In the genomic region with DNA sequence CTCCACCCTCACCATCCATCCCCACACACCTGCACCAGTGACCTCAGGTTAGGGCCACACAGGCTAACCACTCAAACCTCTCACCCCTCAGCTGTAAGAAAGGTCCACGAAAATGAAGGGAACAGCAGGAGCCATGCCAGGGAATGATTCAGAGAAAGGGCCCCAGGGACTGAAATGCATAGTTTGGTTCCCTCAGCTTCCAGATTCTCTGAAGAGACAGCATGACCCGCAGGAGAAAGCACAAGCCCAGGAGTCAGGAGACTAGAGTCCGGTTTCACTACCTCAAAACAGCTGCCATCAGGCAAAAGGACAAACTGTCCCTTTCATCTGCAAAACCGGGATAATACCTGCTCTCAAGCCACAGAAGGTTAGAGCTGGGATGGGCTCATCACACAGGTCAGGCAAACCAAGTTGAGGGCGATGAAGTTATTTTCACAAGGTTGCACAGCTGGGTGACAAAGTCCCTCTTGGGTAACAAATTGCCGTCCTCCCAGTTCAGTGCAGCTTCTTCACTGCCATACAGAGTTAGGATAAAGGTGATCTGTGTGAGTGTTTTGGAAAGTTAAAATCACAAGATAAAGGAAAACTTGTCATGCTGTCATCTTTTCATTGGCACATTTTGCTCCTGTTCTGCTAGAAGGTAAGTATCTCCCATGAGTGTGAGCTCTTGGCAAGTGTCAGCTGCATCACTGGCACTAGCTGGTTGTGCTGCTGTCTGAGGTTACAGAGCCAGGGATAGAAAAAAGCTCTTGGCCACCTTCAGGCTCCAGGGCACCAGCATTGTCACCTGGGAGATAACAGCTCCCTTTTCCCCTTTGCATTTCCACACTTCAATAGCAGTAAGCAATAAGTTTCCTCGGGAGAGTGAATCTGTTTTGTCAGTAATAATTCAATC, we compare ENCODE assay signal across 20 cellular contexts.
"Had no signal": no experiment of that assay in that cellular context is flagged by ENCODE, and none has a peak within 500 bp of the region (broad histone marks: within the 10 kb centered on the region; RNA-seq: fewer than 3 reads in every experiment).

No MANE protein-coding gene starts in this region.

- H3K4me1 Mint-ChIP-seq: activated naive CD4-positive, alpha-beta T cell treated with anti-CD3 and anti-CD28 coated beads, Interleukin-2, amount 10 ng/mL, durations not matched to agents 7 days and 5 days; central memory CD8-positive, alpha-beta T cell; memory B cell had no signal

- H3K27me3 Mint-ChIP-seq: activated naive CD4-positive, alpha-beta T cell treated with anti-CD3 and anti-CD28 coated beads, Interleukin-2, amount 10 ng/mL, durations not matched to agents 7 days and 5 days had no signal

- DNase-seq: activated CD4-positive, alpha-beta T cell treated with anti-CD3 and anti-CD28 coated beads for 4 hours; activated CD8-positive, alpha-beta T cell treated with anti-CD3 and anti-CD28 coated beads, Interleukin-2, amount 10 ng/mL, durations not matched to agents 7 days and 5 days; activated naive CD4-positive, alpha-beta T cell treated with anti-CD3 and anti-CD28 coated beads, Interleukin-2, amount 10 ng/mL, durations not matched to agents 7 days and 5 days; adrenal gland; dermis blood vessel endothelial cell; endodermal cell; erythroblast; left cardiac atrium; occipital lobe; psoas muscle; stimulated activated CD4-positive, alpha-beta T cell treated with anti-CD3 and anti-CD28 coated beads, Interleukin-2, amount 100 ng/mL, for 24 hours; stimulated activated naive CD4-positive, alpha-beta T cell; SW 1271; upper lobe of left lung; WERI-Rb-1 had no signal

- ATAC-seq: activated CD8-positive, alpha-beta T cell treated with anti-CD3 and anti-CD28 coated beads, Interleukin-2, amount 10 ng/mL, durations not matched to agents 7 days and 5 days; left cardiac atrium; psoas muscle; sciatic nerve had no signal

- H3K4me3 ChIP-seq: adrenal gland, psoas muscle, upper lobe of left lung had no signal

- H3K4me1 ChIP-seq: adrenal gland, psoas muscle, upper lobe of left lung had no signal

- H3K27ac ChIP-seq: adrenal gland, psoas muscle, upper lobe of left lung, WERI-Rb-1 had no signal

- H3K27ac Mint-ChIP-seq: activated CD8-positive, alpha-beta T cell treated with anti-CD3 and anti-CD28 coated beads, Interleukin-2, amount 10 ng/mL, durations not matched to agents 7 days and 5 days; activated naive CD4-positive, alpha-beta T cell treated with anti-CD3 and anti-CD28 coated beads, Interleukin-2, amount 10 ng/mL, durations not matched to agents 7 days and 5 days; endodermal cell; memory B cell; natural killer cell treated with Interleukin-12 subunit alpha and Interleukin-12 subunit beta and Interleukin-15 and Interleukin-18, amount 100 ng/mL, for 72 hours; T-helper 2 cell treated with Interferon-gamma antibody and Interleukin-4, amounts not matched to agents 5 μg/mL and 100 μg/mL, for 36 hours had no signal

- H3K9me3 Mint-ChIP-seq: activated naive CD4-positive, alpha-beta T cell treated with anti-CD3 and anti-CD28 coated beads, Interleukin-2, amount 10 ng/mL, durations not matched to agents 7 days and 5 days; central memory CD8-positive, alpha-beta T cell; endodermal cell; natural killer cell treated with Interleukin-12 subunit alpha and Interleukin-12 subunit beta and Interleukin-15 and Interleukin-18, amount 100 ng/mL, for 72 hours; T-helper 2 cell treated with Interferon-gamma antibody and Interleukin-4, amounts not matched to agents 5 μg/mL and 100 μg/mL, for 36 hours had no signal

- H3K36me3 Mint-ChIP-seq: activated naive CD4-positive, alpha-beta T cell treated with anti-CD3 and anti-CD28 coated beads, Interleukin-2, amount 10 ng/mL, durations not matched to agents 7 days and 5 days; memory B cell; natural killer cell treated with Interleukin-12 subunit alpha and Interleukin-12 subunit beta and Interleukin-15 and Interleukin-18, amount 100 ng/mL, for 72 hours had no signal

- H3K4me3 Mint-ChIP-seq: activated CD8-positive, alpha-beta T cell treated with anti-CD3 and anti-CD28 coated beads, Interleukin-2, amount 10 ng/mL, durations not matched to agents 7 days and 5 days; activated naive CD4-positive, alpha-beta T cell treated with anti-CD3 and anti-CD28 coated beads, Interleukin-2, amount 10 ng/mL, durations not matched to agents 7 days and 5 days; central memory CD8-positive, alpha-beta T cell; endodermal cell; memory B cell; natural killer cell treated with Interleukin-12 subunit alpha and Interleukin-12 subunit beta and Interleukin-15 and Interleukin-18, amount 100 ng/mL, for 72 hours; T-helper 2 cell treated with Interferon-gamma antibody and Interleukin-4, amounts not matched to agents 5 μg/mL and 100 μg/mL, for 36 hours had no signal

- H3K9me3 ChIP-seq: adrenal gland, psoas muscle, upper lobe of left lung had no signal

- H3K36me3 ChIP-seq: adrenal gland, upper lobe of left lung, WERI-Rb-1 had no signal

- H3K27me3 ChIP-seq: adrenal gland, upper lobe of left lung had no signal
